1 cellular context compared by ENCODE assay signal in the genomic region with DNA sequence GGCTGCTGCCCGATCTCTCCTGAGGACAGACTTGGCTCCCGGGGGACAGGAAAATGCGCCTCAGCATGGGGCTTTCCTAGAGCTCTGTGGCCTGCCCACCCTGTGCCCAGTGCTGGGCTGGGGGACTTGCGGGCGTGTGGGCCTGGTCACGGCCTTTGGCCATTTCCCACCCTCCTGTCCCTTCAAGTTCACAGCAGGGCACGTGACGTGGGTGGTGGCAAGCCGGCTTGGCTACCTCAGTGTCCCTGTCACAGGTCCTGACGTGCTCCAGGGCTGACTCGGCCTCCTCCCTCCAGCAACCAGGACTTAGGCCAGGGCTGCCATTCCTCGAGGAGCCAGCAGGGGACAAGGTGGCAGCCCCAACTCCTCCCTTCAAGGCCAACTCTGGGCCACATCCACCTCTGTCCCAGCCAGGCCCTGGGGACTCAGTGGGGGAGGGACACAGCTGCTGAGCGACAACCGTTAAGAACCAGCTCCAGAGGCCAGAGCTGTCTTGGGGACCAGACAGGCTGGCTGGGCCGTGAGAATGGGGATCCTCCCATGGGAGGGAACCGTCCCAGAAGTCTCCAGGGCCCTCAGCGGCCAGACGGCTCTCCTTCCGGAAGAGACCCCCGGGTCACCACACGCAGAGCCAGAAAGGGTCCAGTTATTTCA.
TF ChIP-seq lines count a peak whose summit lies in the region.

No MANE protein-coding gene starts in this region.

TF ChIP-seq in HepG2, 621 proteins besides CTCF, POLR2A, EP300 and RAD21 (continued from another document and continues in another):
- TF ChIP-seq SOX13 (IDR thresholded peaks at IDR 0.05), result no peak
- peak in 1 of 2 experiments; percentile 54; a peak in 1 of 4 replicates for TF ChIP-seq SOX13 (CRISPR knock-in tag; conservative IDR thresholded peaks at IDR 0.05 in 1 of 2, IDR thresholded peaks at IDR 0.05 in 1 of 2)
- TF ChIP-seq, protein P1, sequence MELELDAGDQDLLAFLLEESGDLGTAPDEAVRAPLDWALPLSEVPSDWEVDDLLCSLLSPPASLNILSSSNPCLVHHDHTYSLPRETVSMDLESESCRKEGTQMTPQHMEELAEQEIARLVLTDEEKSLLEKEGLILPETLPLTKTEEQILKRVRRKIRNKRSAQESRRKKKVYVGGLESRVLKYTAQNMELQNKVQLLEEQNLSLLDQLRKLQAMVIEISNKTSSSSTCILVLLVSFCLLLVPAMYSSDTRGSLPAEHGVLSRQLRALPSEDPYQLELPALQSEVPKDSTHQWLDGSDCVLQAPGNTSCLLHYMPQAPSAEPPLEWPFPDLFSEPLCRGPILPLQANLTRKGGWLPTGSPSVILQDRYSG (CRISPR knock-in tag; IDR thresholded peaks at IDR 0.05), result no peak
- peak; percentile 52; the same call in 1 of the 2 replicates for TF ChIP-seq THAP11 (CRISPR knock-in tag; IDR thresholded peaks at IDR 0.05)
- TF ChIP-seq FOSL2 (CRISPR knock-in tag; IDR thresholded peaks at IDR 0.05), result peak; percentile 56; the same call in 1 of the 2 replicates
- TF ChIP-seq MIER3 (CRISPR knock-in tag; IDR thresholded peaks at IDR 0.05; ENCODE audit: borderline replicate concordance), result peak; percentile 88; the same call in 1 of the 2 replicates
- no peak for TF ChIP-seq PRPF4 (IDR thresholded peaks at IDR 0.05; ENCODE audit: low read depth, low read length, poor library complexity, severe bottlenecking)
- TF ChIP-seq ZNF160 (CRISPR knock-in tag; IDR thresholded peaks at IDR 0.05), result no peak
- TF ChIP-seq GTF3A (CRISPR knock-in tag; conservative IDR thresholded peaks at IDR 0.05), result peak; percentile 15; the same call in 1 of the 2 replicates
- no peak for TF ChIP-seq HIVEP1 (CRISPR knock-in tag; IDR thresholded peaks at IDR 0.05)
- peak; percentile 40 for TF ChIP-seq ISL2 (CRISPR knock-in tag; IDR thresholded peaks at IDR 0.05)
- TF ChIP-seq ZKSCAN8 (CRISPR knock-in tag; IDR thresholded peaks at IDR 0.05; ENCODE audit: borderline replicate concordance), result 0 out of 2 replicates have a peak, but pooled peaks have one; percentile 32
- peak; percentile 70; the same call in 1 of the 2 replicates for TF ChIP-seq KLF13 (CRISPR knock-in tag; IDR thresholded peaks at IDR 0.05)
- no peak for TF ChIP-seq PAX8 (CRISPR knock-in tag; IDR thresholded peaks at IDR 0.05; ENCODE audit: borderline replicate concordance)
- TF ChIP-seq, protein P2, sequence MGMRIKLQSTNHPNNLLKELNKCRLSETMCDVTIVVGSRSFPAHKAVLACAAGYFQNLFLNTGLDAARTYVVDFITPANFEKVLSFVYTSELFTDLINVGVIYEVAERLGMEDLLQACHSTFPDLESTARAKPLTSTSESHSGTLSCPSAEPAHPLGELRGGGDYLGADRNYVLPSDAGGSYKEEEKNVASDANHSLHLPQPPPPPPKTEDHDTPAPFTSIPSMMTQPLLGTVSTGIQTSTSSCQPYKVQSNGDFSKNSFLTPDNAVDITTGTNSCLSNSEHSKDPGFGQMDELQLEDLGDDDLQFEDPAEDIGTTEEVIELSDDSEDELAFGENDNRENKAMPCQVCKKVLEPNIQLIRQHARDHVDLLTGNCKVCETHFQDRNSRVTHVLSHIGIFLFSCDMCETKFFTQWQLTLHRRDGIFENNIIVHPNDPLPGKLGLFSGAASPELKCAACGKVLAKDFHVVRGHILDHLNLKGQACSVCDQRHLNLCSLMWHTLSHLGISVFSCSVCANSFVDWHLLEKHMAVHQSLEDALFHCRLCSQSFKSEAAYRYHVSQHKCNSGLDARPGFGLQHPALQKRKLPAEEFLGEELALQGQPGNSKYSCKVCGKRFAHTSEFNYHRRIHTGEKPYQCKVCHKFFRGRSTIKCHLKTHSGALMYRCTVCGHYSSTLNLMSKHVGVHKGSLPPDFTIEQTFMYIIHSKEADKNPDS (CRISPR knock-in tag; IDR thresholded peaks at IDR 0.05), result no peak
- TF ChIP-seq, protein P3, sequence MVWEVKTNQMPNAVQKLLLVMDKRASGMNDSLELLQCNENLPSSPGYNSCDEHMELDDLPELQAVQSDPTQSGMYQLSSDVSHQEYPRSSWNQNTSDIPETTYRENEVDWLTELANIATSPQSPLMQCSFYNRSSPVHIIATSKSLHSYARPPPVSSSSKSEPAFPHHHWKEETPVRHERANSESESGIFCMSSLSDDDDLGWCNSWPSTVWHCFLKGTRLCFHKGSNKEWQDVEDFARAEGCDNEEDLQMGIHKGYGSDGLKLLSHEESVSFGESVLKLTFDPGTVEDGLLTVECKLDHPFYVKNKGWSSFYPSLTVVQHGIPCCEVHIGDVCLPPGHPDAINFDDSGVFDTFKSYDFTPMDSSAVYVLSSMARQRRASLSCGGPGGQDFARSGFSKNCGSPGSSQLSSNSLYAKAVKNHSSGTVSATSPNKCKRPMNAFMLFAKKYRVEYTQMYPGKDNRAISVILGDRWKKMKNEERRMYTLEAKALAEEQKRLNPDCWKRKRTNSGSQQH (CRISPR knock-in tag; IDR thresholded peaks at IDR 0.05; ENCODE audit: low read depth), result peak; percentile 70
- TF ChIP-seq, protein P4, sequence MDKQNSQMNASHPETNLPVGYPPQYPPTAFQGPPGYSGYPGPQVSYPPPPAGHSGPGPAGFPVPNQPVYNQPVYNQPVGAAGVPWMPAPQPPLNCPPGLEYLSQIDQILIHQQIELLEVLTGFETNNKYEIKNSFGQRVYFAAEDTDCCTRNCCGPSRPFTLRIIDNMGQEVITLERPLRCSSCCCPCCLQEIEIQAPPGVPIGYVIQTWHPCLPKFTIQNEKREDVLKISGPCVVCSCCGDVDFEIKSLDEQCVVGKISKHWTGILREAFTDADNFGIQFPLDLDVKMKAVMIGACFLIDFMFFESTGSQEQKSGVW (CRISPR knock-in tag; IDR thresholded peaks at IDR 0.05; ENCODE audit: borderline replicate concordance), result no peak
- TF ChIP-seq, protein P5, sequence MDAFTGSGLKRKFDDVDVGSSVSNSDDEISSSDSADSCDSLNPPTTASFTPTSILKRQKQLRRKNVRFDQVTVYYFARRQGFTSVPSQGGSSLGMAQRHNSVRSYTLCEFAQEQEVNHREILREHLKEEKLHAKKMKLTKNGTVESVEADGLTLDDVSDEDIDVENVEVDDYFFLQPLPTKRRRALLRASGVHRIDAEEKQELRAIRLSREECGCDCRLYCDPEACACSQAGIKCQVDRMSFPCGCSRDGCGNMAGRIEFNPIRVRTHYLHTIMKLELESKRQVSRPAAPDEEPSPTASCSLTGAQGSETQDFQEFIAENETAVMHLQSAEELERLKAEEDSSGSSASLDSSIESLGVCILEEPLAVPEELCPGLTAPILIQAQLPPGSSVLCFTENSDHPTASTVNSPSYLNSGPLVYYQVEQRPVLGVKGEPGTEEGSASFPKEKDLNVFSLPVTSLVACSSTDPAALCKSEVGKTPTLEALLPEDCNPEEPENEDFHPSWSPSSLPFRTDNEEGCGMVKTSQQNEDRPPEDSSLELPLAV (CRISPR knock-in tag; conservative IDR thresholded peaks at IDR 0.05; ENCODE audit: low read depth), result no peak
- TF ChIP-seq ZNF333 (CRISPR knock-in tag; IDR thresholded peaks at IDR 0.05; ENCODE audit: borderline replicate concordance), result peak; percentile 36; the same call in 1 of the 2 replicates
- peak; percentile 44; the same call in 1 of the 2 replicates for TF ChIP-seq ZNF441 (CRISPR knock-in tag; IDR thresholded peaks at IDR 0.05; ENCODE audit: borderline replicate concordance)
- TF ChIP-seq MYNN (CRISPR knock-in tag; IDR thresholded peaks at IDR 0.05; ENCODE audit: low read depth), result no peak
- peak; percentile 82 for TF ChIP-seq HOXA3 (CRISPR knock-in tag; IDR thresholded peaks at IDR 0.05)
- TF ChIP-seq ZNF274 (CRISPR knock-in tag; IDR thresholded peaks at IDR 0.05), result peak; percentile 85
- no peak for TF ChIP-seq SMAD9 (CRISPR knock-in tag; IDR thresholded peaks at IDR 0.05)
- TF ChIP-seq MAZ (IDR thresholded peaks at IDR 0.05; ENCODE audit: borderline replicate concordance, low read depth, low read length), result no peak
- peak; percentile 78; the same call in 1 of the 2 replicates for TF ChIP-seq MAZ (CRISPR knock-in tag; IDR thresholded peaks at IDR 0.05; ENCODE audit: low read depth)
- TF ChIP-seq, protein P6, sequence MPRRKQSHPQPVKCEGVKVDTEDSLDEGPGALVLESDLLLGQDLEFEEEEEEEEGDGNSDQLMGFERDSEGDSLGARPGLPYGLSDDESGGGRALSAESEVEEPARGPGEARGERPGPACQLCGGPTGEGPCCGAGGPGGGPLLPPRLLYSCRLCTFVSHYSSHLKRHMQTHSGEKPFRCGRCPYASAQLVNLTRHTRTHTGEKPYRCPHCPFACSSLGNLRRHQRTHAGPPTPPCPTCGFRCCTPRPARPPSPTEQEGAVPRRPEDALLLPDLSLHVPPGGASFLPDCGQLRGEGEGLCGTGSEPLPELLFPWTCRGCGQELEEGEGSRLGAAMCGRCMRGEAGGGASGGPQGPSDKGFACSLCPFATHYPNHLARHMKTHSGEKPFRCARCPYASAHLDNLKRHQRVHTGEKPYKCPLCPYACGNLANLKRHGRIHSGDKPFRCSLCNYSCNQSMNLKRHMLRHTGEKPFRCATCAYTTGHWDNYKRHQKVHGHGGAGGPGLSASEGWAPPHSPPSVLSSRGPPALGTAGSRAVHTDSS (CRISPR knock-in tag; conservative IDR thresholded peaks at IDR 0.05), result no peak
- TF ChIP-seq ZFP62 (CRISPR knock-in tag; IDR thresholded peaks at IDR 0.05), result no peak
- no peak for TF ChIP-seq FOXK1 (CRISPR knock-in tag; IDR thresholded peaks at IDR 0.05; ENCODE audit: borderline replicate concordance, low read depth)
- TF ChIP-seq DNMT1 (CRISPR knock-in tag; IDR thresholded peaks at IDR 0.05), result 0 out of 2 replicates have a peak, but pooled peaks have one; percentile 48
- TF ChIP-seq ZFP37 (CRISPR knock-in tag; IDR thresholded peaks at IDR 0.05; ENCODE audit: borderline replicate concordance), result no peak
- TF ChIP-seq ATF7 (IDR thresholded peaks at IDR 0.05), result no peak
- no peak; the same call in 1 of the 2 replicates for TF ChIP-seq ATF7 (CRISPR knock-in tag; IDR thresholded peaks at IDR 0.05)
- no peak; the same call in 1 of the 2 replicates for TF ChIP-seq KDM5B (CRISPR knock-in tag; IDR thresholded peaks at IDR 0.05; ENCODE audit: borderline replicate concordance)
- no peak for TF ChIP-seq ZNF510 (CRISPR knock-in tag; IDR thresholded peaks at IDR 0.05; ENCODE audit: low read depth)
- no peak for TF ChIP-seq ATRX (CRISPR knock-in tag; IDR thresholded peaks at IDR 0.05; ENCODE audit: borderline replicate concordance)
- TF ChIP-seq FOXK2 (IDR thresholded peaks at IDR 0.05), result no peak
- TF ChIP-seq, protein P7, sequence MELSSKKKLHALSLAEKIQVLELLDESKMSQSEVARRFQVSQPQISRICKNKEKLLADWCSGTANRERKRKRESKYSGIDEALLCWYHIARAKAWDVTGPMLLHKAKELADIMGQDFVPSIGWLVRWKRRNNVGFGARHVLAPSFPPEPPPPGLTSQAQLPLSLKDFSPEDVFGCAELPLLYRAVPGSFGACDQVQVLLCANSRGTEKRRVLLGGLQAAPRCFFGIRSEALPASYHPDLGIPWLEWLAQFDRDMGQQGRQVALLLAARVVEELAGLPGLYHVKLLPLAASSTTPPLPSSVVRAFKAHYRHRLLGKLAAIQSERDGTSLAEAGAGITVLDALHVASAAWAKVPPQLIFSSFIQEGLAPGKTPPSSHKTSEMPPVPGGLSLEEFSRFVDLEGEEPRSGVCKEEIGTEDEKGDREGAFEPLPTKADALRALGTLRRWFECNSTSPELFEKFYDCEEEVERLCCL (CRISPR knock-in tag; IDR thresholded peaks at IDR 0.05; ENCODE audit: borderline replicate concordance), result peak; percentile 96; the same call in 1 of the 2 replicates
- TF ChIP-seq, protein P8, sequence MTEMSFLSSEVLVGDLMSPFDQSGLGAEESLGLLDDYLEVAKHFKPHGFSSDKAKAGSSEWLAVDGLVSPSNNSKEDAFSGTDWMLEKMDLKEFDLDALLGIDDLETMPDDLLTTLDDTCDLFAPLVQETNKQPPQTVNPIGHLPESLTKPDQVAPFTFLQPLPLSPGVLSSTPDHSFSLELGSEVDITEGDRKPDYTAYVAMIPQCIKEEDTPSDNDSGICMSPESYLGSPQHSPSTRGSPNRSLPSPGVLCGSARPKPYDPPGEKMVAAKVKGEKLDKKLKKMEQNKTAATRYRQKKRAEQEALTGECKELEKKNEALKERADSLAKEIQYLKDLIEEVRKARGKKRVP (CRISPR knock-in tag; IDR thresholded peaks at IDR 0.05), result no peak
- no peak for TF ChIP-seq ZNF709 (CRISPR knock-in tag; IDR thresholded peaks at IDR 0.05)
- TF ChIP-seq ZBTB7A (CRISPR knock-in tag; IDR thresholded peaks at IDR 0.05), result peak; percentile 65; the same call in 1 of the 2 replicates
- TF ChIP-seq, protein P9, sequence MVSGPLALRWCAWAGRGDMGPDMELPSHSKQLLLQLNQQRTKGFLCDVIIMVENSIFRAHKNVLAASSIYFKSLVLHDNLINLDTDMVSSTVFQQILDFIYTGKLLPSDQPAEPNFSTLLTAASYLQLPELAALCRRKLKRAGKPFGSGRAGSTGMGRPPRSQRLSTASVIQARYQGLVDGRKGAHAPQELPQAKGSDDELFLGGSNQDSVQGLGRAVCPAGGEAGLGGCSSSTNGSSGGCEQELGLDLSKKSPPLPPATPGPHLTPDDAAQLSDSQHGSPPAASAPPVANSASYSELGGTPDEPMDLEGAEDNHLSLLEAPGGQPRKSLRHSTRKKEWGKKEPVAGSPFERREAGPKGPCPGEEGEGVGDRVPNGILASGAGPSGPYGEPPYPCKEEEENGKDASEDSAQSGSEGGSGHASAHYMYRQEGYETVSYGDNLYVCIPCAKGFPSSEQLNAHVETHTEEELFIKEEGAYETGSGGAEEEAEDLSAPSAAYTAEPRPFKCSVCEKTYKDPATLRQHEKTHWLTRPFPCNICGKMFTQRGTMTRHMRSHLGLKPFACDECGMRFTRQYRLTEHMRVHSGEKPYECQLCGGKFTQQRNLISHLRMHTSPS (CRISPR knock-in tag; IDR thresholded peaks at IDR 0.05; ENCODE audit: low read depth), result peak; percentile 82; the same call in 1 of the 2 replicates
- TF ChIP-seq ZNF569 (CRISPR knock-in tag; IDR thresholded peaks at IDR 0.05; ENCODE audit: borderline replicate concordance), result no peak
- TF ChIP-seq ZNF383 (CRISPR knock-in tag; IDR thresholded peaks at IDR 0.05; ENCODE audit: borderline replicate concordance), result no peak
- peak; percentile 43 for TF ChIP-seq HNF4A (CRISPR knock-in tag; IDR thresholded peaks at IDR 0.05)
- no peak for TF ChIP-seq ZNF256 (CRISPR knock-in tag; conservative IDR thresholded peaks at IDR 0.05)
- TF ChIP-seq ELF3 (CRISPR knock-in tag; IDR thresholded peaks at IDR 0.05), result peak; percentile 10; the same call in 1 of the 2 replicates
- TF ChIP-seq ZNF264 (CRISPR knock-in tag; IDR thresholded peaks at IDR 0.05), result peak; percentile 86
- no peak for TF ChIP-seq CC2D1A (CRISPR knock-in tag; IDR thresholded peaks at IDR 0.05)
- TF ChIP-seq AKAP8 (CRISPR knock-in tag; IDR thresholded peaks at IDR 0.05), result peak; percentile 97
- no peak; the same call in 1 of the 2 replicates for TF ChIP-seq EED (CRISPR knock-in tag; IDR thresholded peaks at IDR 0.05)
- no peak for TF ChIP-seq MAFG (CRISPR knock-in tag; IDR thresholded peaks at IDR 0.05)
